Comparison of ENCODE assay signal across 8 cellular contexts in the genomic region with DNA sequence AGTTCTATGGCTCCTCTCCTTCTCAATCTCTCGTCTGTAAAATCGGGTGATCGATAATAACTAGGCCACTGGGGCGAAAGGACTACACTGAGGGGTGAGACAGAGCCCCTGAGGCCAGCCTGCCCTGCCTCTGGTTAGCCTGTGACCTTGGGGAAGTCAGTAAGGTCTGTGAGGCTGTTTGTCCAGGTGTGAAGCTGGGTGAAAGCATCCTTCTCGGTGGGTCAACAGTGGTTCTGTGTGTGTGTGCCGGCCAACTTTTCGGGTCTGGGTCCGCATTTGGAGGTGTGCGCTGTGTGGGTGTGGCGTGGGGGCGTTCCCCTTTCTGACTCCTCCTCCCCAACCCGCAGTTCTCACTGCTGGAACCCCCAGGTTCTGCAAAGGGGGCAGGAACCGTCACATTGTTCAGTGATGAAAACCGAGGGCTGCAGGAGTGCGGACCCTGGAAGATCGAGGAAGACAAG. TPM values are rescaled to one million over a fixed set of nuclear protein-coding genes. Genes with fewer than 3 reads are reported as not detected.
A peak's percentile ranks its signal among the peaks of the same experiment; 100 is the strongest.
DNase-seq lines count a peak whose midpoint lies in the region; ATAC-seq and TF ChIP-seq lines count a peak whose summit lies in the region.

No MANE protein-coding gene starts in this region.

- no peak for ATAC-seq in GM18519 (IDR thresholded peaks at IDR 0.05; ENCODE audit: low FRiP score, unreplicated experiment)
- no peak for ATAC-seq in GM21619 (IDR thresholded peaks at IDR 0.05; ENCODE audit: unreplicated experiment)

- H3K36me3 ChIP-seq in MG63 (no peaks in the 10 kb centered on the region), left ventricle myocardium inferior (no peaks in the 10 kb centered on the region), spleen (no peaks in the 10 kb centered on the region)

- H3K27ac ChIP-seq in left ventricle myocardium inferior (replicated peaks) (peak overlapping the region; percentile 91), spleen (peak overlapping the region; percentile 72 to 100 (median 94))

- no peaks in the 10 kb centered on the region for H3K27me3 ChIP-seq in MG63
- H3K27me3 ChIP-seq in left ventricle myocardium inferior (ENCODE audit: low read depth), result no peaks in the 10 kb centered on the region
- no peaks in the 10 kb centered on the region for H3K27me3 ChIP-seq in spleen (replicated peaks in 1 of 7)

- H3K4me3 ChIP-seq in AG10803 (ENCODE audit: low read length) (peak overlapping the region; percentile 57), MG63 (peak overlapping the region; percentile 57), left ventricle myocardium inferior (peak overlapping the region; percentile 86), spleen (peak overlapping the region; percentile 64 to 93 (median 76))

- TF ChIP-seq POLR2A in spleen (IDR thresholded peaks at IDR 0.05), result no peak

- DNase-seq in AG10803 (ENCODE audit: low read depth) (no peak), MG63 (no peak), left ventricle myocardium inferior (peak; percentile 34), spleen (peak; percentile 92), NCI-H1048 (lab: John Stamatoyannopoulos, UW) (no peak)
- peak; percentile 42 to 45 for DNase-seq in activated T-helper 1 cell treated with anti-CD3 and anti-CD28 coated beads, Interleukin-2, amount 50 U/mL, for 16 hours (ENCODE audit: low read depth in 1 of 2, low spot score in 1 of 2)

- H3K4me1 ChIP-seq in left ventricle myocardium inferior (peaks cover 54% of the 10 kb centered on the region), spleen (peaks cover 31 to 85% (median 62%) of the 10 kb centered on the region in 6 donors)

- intact Hi-C loops in left ventricle myocardium inferior (cut with micrococcal nuclease), result no loop called here
- intact Hi-C loops in spleen (cut with DNase I; ENCODE audit: low total_unique reads), result no loop called here

- WGBS in spleen, 5 donors, result 15 to 53% (median 21%) methylated on average over 11 to 16 of the region's 16 CpGs

- H3K9me3 ChIP-seq in MG63, result no peaks in the 10 kb centered on the region
- H3K9me3 ChIP-seq in left ventricle myocardium inferior (replicated peaks), result no peaks in the 10 kb centered on the region
- no peaks in the 10 kb centered on the region for H3K9me3 ChIP-seq in spleen

- TF ChIP-seq CTCF in AG10803 (conservative IDR thresholded peaks at IDR 0.05; ENCODE audit: low read length) (no peak), left ventricle myocardium inferior (IDR thresholded peaks at IDR 0.05; ENCODE audit: borderline replicate concordance) (no peak), spleen (IDR thresholded peaks at IDR 0.05 in 8 of 11, conservative IDR thresholded peaks at IDR 0.05 in 3 of 11) (no peak)

RNA-seq across cellular contexts. Expression of gene RNF44, which starts 5.0 kb away (rescaled TPM):
- 0.17 and 4.4 TPM in 2 replicates for total RNA-seq in MG63 (2014; rRNA removed; shearing (Covaris generic); ENCODE audit: low replicate concordance)
- total RNA-seq in left ventricle myocardium inferior (28.2 TPM), spleen (100 to 1,000 TPM in 6 of 7 donors, 10 to 100 TPM in 1; 75.1 to 143 (median 121) TPM)
- polyA plus RNA-seq in spleen, result 10 to 100 TPM; 28.0 to 82.1 (median 44.4) TPM

RNA-seq across cellular contexts. Expression of gene CDHR2, which starts 7.0 kb away (rescaled TPM):
- total RNA-seq in MG63 (2014; rRNA removed; shearing (Covaris generic); ENCODE audit: low replicate concordance), result not detected in 2 replicates
- total RNA-seq in left ventricle myocardium inferior (0.33 TPM), spleen (1 to 10 TPM in 1 of 7 donors, under 1 TPM in 4, not detected in 2; 0.17 to 1.4 (median 0.54) TPM)
- polyA plus RNA-seq in spleen, result under 1 TPM; 0.02 to 0.26 (median 0.10) TPM

Comparison
In these comparisons a context has a peak if more than half of its experiments do, and no peak if none do; other contexts are left out.
1. DNase-seq: peak in activated T-helper 1 cell treated with anti-CD3 and anti-CD28 coated beads, Interleukin-2, amount 50 U/mL, for 16 hours (2 of 2), left ventricle myocardium inferior (single experiment) and spleen (single experiment); none in AG10803 (single experiment), MG63 (single experiment) and NCI-H1048 (single experiment).
2. Peak in every context shown above with its lines, with median percentiles within 50 percentile points of each other: H3K4me3 ChIP-seq.